In the genomic region with DNA sequence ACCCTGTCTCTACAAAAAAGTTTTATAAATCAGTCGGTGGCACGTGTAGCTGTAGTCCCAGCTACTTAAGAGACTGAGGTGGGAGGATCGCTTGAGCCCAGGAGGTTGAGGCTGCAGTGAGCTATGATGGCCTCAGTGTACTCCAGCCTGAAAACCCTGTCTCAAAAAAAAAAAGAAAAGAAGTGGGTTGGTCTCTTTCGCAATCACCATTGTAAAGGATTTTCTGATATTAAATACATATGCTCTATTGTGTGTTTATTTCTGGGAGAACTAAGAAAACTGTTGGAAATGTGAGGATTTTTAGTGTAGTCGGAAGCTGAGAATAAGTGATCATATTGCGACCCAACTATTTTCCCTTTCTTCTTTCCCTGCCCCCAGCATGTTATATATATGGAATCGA, we compare ENCODE assay signal across 21 cellular contexts. TPM values are rescaled to one million over a fixed set of nuclear protein-coding genes. Genes with fewer than 3 reads are reported as not detected.
A peak's percentile ranks its signal among the peaks of the same experiment; 100 is the strongest.
DNase-seq lines count a peak whose midpoint lies in the region; ATAC-seq, FAIRE-seq and TF ChIP-seq lines count a peak whose summit lies in the region.
"Had no signal": no experiment of that assay in that cellular context is flagged by ENCODE, and none has a peak within 500 bp of the region (broad histone marks: within the 10 kb centered on the region; RNA-seq: fewer than 3 reads in every experiment).

No MANE protein-coding gene starts in this region.

- no peak overlapping the region for H2BK120ac ChIP-seq in IMR-90 (ENCODE audit: low read depth, low read length)

- peaks cover 25% of the 10 kb centered on the region for H3K4me1 ChIP-seq in A549
- peaks cover 16% of the 10 kb centered on the region for H3K4me1 ChIP-seq in IMR-90 (ENCODE audit: control insufficient read depth, insufficient read depth, low read length)
- H3K4me1 ChIP-seq in HepG2 (ENCODE audit: insufficient read depth, low read length), result peaks cover 56% of the 10 kb centered on the region

- H4K8ac ChIP-seq in IMR-90 (ENCODE audit: low read depth in 2 of 2, low read length in 2 of 2), result no peak overlapping the region

- no peak for TF ChIP-seq RAD21 in A549 (conservative IDR thresholded peaks at IDR 0.05 in 1 of 2, IDR thresholded peaks at IDR 0.05 in 1 of 2)
- TF ChIP-seq RAD21 in IMR-90 (IDR thresholded peaks at IDR 0.05; ENCODE audit: low read length), result no peak
- no peak for TF ChIP-seq RAD21 in HepG2 (CRISPR knock-in tag; IDR thresholded peaks at IDR 0.05)

- H4K5ac ChIP-seq in IMR-90 (ENCODE audit: low read depth, low read length), result no peak overlapping the region

- no peak overlapping the region for H3K4me3 Mint-ChIP-seq in central memory CD8-positive, alpha-beta T cell

- peaks cover 65% of the 10 kb centered on the region for H3K4me1 Mint-ChIP-seq in central memory CD8-positive, alpha-beta T cell

- H3K27me3 Mint-ChIP-seq in central memory CD8-positive, alpha-beta T cell, result no peaks in the 10 kb centered on the region

- intact Hi-C loops in IMR-90 (cut with micrococcal nuclease), result no loop called here
- intact Hi-C loops in HepG2 (cut with micrococcal nuclease; ENCODE audit: unreplicated experiment), result no loop called here

- H3K56ac ChIP-seq in IMR-90 (ENCODE audit: extremely low read depth, insufficient read depth, low read length), result no peak overlapping the region

- 93% methylated on average over 7 of the region's 7 CpGs for WGBS in A549 (ENCODE audit: missing lambda C conversion rate)
- 80% methylated on average over 2 of the region's 7 CpGs; no CpG with 5 or more reads in 1 of the 2 experiments for WGBS in IMR-90 (ENCODE audit: extremely low coverage in 2 of 2, insufficient read length in 1 of 2), 2 experiments
- 92% methylated on average over 7 of the region's 7 CpGs for WGBS in HepG2 (ENCODE audit: low lambda C conversion rate)

- no peak for TF ChIP-seq POLR2A in A549 (IDR thresholded peaks at IDR 0.05; ENCODE audit: low read length)
- no peak for TF ChIP-seq POLR2A in IMR-90 (IDR thresholded peaks at IDR 0.05; ENCODE audit: low read depth, low read length)
- TF ChIP-seq POLR2A in HepG2 (IDR thresholded peaks at IDR 0.05; ENCODE audit: insufficient read depth in 1 of 2, low read depth in 2 of 2, low read length in 2 of 2), result no peak

- no peak overlapping the region for H3K18ac ChIP-seq in IMR-90 (ENCODE audit: low read depth, low read length)

- no peak overlapping the region for H3K14ac ChIP-seq in IMR-90 (replicated peaks; ENCODE audit: low read depth, low read length)

- no peak overlapping the region for H2BK20ac ChIP-seq in IMR-90 (ENCODE audit: low read depth, low read length)

- ATAC-seq in A549 (no peak), IMR-90 (ENCODE audit: low read depth) (no peak), HepG2 (no peak), HG03045 (IDR thresholded peaks at IDR 0.05; ENCODE audit: unreplicated experiment) (no peak)
- no peak for ATAC-seq in central memory CD8-positive, alpha-beta T cell (replicated peaks; ENCODE audit: extremely low read depth, poor library complexity, severe bottlenecking)
- ATAC-seq: Panc1 had no signal

- H3K4ac ChIP-seq in IMR-90 (ENCODE audit: low read depth, low read length), result no peak overlapping the region

- H3K4me3 ChIP-seq in A549 (no peak overlapping the region), IMR-90 (ENCODE audit: insufficient read depth, low read depth, low read length) (no peak overlapping the region), HepG2 (replicated peaks in 1 of 3; ENCODE audit: insufficient read depth in 1 of 3, low read depth in 2 of 3, low read length in 3 of 3) (no peak overlapping the region)
- H3K4me3 ChIP-seq: GM23248, MG63, SJSA1 had no signal

- H3K4me2 ChIP-seq in A549, result no peak overlapping the region
- no peak overlapping the region for H3K4me2 ChIP-seq in IMR-90 (ENCODE audit: low read depth, low read length)
- H3K4me2 ChIP-seq in HepG2 (ENCODE audit: low read depth, low read length), result no peak overlapping the region
- H3K4me2 ChIP-seq: KMS-11 had no signal

- no peak overlapping the region for H3K9ac ChIP-seq in IMR-90 (ENCODE audit: low read depth, low read length)
- no peak overlapping the region for H3K9ac ChIP-seq in HepG2 (ENCODE audit: insufficient read depth, low read depth, low read length)
- H3K9ac ChIP-seq: GM23248, KMS-11 had no signal

- H3K9me3 ChIP-seq in A549 (peaks cover 26% of the 10 kb centered on the region), IMR-90 (ENCODE audit: control insufficient read depth, insufficient read depth, low read length) (peaks cover 6% of the 10 kb centered on the region), HepG2 (ENCODE audit: low read length) (peaks cover 14% of the 10 kb centered on the region)

- no peaks in the 10 kb centered on the region for H3K27me3 ChIP-seq in IMR-90 (ENCODE audit: control insufficient read depth, insufficient read depth, low read length)
- no peaks in the 10 kb centered on the region for H3K27me3 ChIP-seq in HepG2 (ENCODE audit: control insufficient read depth in 1 of 2, insufficient read depth in 2 of 2, low read length in 2 of 2)
- H3K27me3 ChIP-seq: MG63, SJSA1 had no signal

- no TSS peak for BruUV-seq in IMR-90 (replicated peaks; lab: Mats Ljungman, UMichigan)
- no TSS peak for BruUV-seq in HepG2 (replicated peaks; lab: Mats Ljungman, UMichigan)

- H3K36me3 ChIP-seq in IMR-90 (ENCODE audit: control insufficient read depth, insufficient read depth, low read length), result no peaks in the 10 kb centered on the region; the same call in 1 of the 2 replicates
- peaks cover 0 to 4% of the 10 kb centered on the region in 2 experiments; a peak in 1 of 5 replicates for H3K36me3 ChIP-seq in HepG2 (replicated peaks in 1 of 2; ENCODE audit: control insufficient read depth in 1 of 2, insufficient read depth in 2 of 2, low read length in 2 of 2)
- H3K36me3 ChIP-seq: SJSA1 had no signal

- H3K23ac ChIP-seq in IMR-90 (ENCODE audit: low read depth, low read length), result no peak overlapping the region

- H3K36me3 Mint-ChIP-seq in central memory CD8-positive, alpha-beta T cell (ENCODE audit: insufficient read depth), result peaks cover 3% of the 10 kb centered on the region

- TF ChIP-seq CTCF in A549 (IDR thresholded peaks at IDR 0.05) (no peak), IMR-90 (conservative IDR thresholded peaks at IDR 0.05; ENCODE audit: low read depth, low read length) (no peak), HepG2 (CRISPR knock-in tag; IDR thresholded peaks at IDR 0.05) (no peak)

- CTCF ChIA-PET in A549 (lab: Yijun Ruan, JAX), result no interaction called here
- CTCF ChIA-PET in IMR-90 (lab: Yijun Ruan, JAX), result no interaction called here
- CTCF ChIA-PET in HepG2 (lab: Yijun Ruan, JAX; ENCODE audit: low intra/inter-chr PET ratio, low total read pairs), result no interaction called here

- in situ Hi-C loops in IMR-90 (cut with MboI; ENCODE audit: low sequenced_read_pairs), result no loop called here
- in situ Hi-C loops in HepG2 (cut with HindIII; ENCODE audit: extremely low pct_ligation_motif_present, low pct_unique_long_range_greater_than_20kb), result no loop called here

- H2BK5ac ChIP-seq in IMR-90 (ENCODE audit: low read depth, low read length, poor library complexity, severe bottlenecking), result no peak overlapping the region

- H2AFZ ChIP-seq in IMR-90 (replicated peaks; ENCODE audit: low read length, poor library complexity), result no peak overlapping the region
- H2AFZ ChIP-seq in HepG2 (ENCODE audit: low read length), result no peak overlapping the region
- H2AFZ ChIP-seq: GM23248 had no signal

- H3K9me3 Mint-ChIP-seq in central memory CD8-positive, alpha-beta T cell, result no peaks in the 10 kb centered on the region

- H4K91ac ChIP-seq in IMR-90 (ENCODE audit: insufficient read depth, low read depth, low read length), result no peak overlapping the region

- POLR2A ChIA-PET in A549 (lab: Yijun Ruan, JAX) (no interaction called here), IMR-90 (lab: Charles Lee; ENCODE audit: unreplicated experiment) (no interaction called here), HepG2 (lab: Yijun Ruan, JAX) (interaction anchor here (0.9 kb wide), 1 partner anchor 46 kb away, joined by 3 read pairs; no protein-coding TSS in a partner anchor)

- H2BK15ac ChIP-seq in IMR-90 (ENCODE audit: low read depth, low read length), result no peak overlapping the region

- H3K27ac Mint-ChIP-seq in central memory CD8-positive, alpha-beta T cell (ENCODE audit: low read depth), result peak overlapping the region; percentile 41

- H3K9me1 ChIP-seq in IMR-90 (ENCODE audit: insufficient read depth, low read length), result peaks cover 23% of the 10 kb centered on the region; the same call in 1 of the 2 replicates

- H2AK5ac ChIP-seq in IMR-90 (ENCODE audit: low read depth, low read length), result no peak overlapping the region

- H3K79me2 ChIP-seq in HepG2 (ENCODE audit: insufficient read depth, low read length), result peaks cover 87% of the 10 kb centered on the region

- peaks cover 41 to 75% of the 10 kb centered on the region in 2 experiments for H3K79me1 ChIP-seq in IMR-90 (ENCODE audit: low read depth in 1 of 2, low read length in 2 of 2)

- H4K20me1 ChIP-seq in IMR-90 (ENCODE audit: insufficient read depth, low read length) (peaks cover 33% of the 10 kb centered on the region), HepG2 (ENCODE audit: insufficient read depth, low read length) (no peaks in the 10 kb centered on the region; the same call in 1 of the 2 replicates)

- H3K27ac ChIP-seq in A549, result no peak overlapping the region
- H3K27ac ChIP-seq in IMR-90 (ENCODE audit: insufficient read depth, low read length), result no peak overlapping the region
- no peak overlapping the region for H3K27ac ChIP-seq in HepG2 (ENCODE audit: extremely low read length, insufficient read depth, low read length)
- H3K27ac ChIP-seq: GM23248, KMS-11, SJSA1 had no signal

- H2AK9ac ChIP-seq in IMR-90 (replicated peaks; ENCODE audit: low read depth, low read length, poor library complexity), result no peak overlapping the region

- TF ChIP-seq EP300 in A549 (IDR thresholded peaks at IDR 0.05) (no peak), HepG2 (IDR thresholded peaks at IDR 0.05; ENCODE audit: low read depth in 2 of 2, low read length in 2 of 2) (no peak), HepG2 (CRISPR knock-in tag; IDR thresholded peaks at IDR 0.05; ENCODE audit: borderline replicate concordance) (no peak)

- DNase-seq in A549 (ENCODE audit: low read depth in 1 of 2, low spot score in 1 of 2) (no peak), IMR-90 (no peak), HepG2 (ENCODE audit: low spot score) (no peak), midbrain (lab: John Stamatoyannopoulos, UW) (no peak), KG1 (lab: John Stamatoyannopoulos, UW) (no peak)
- no peak for DNase-seq in central memory CD8-positive, alpha-beta T cell (ENCODE audit: low spot score in 2 of 2)
- DNase-seq in stimulated activated CD4-positive, alpha-beta T cell treated with anti-CD3 and anti-CD28 coated beads, Interleukin-15, amount 100 ng/mL, for 24 hours, result no peak
- DNase-seq: C1 segment of cervical spinal cord, DND-41, GM23248, HCEC 1CT, MG63, NCI-H1105, NCI-H2081, NCI-H446 treated with DMSO at 0.1 percent for 48 hours had no signal

- dilution Hi-C loops in IMR-90 (cut with HindIII; ENCODE audit: low sequenced_read_pairs, unreplicated experiment), result no loop called here

- FAIRE-seq in A549 (lab: Jason Lieb, UNC), result no peak
- no peak for FAIRE-seq in HepG2 (lab: Jason Lieb, UNC)
- FAIRE-seq: A204.1, GM19239 had no signal

RNA-seq across cellular contexts. Expression of a gene that starts 7.5 kb away (rescaled TPM):
- polyA plus RNA-seq in A549 (2011; rRNA removed) (2.6 and 5.0 TPM in 2 replicates), A549 (2017; fragmentation: RNase III; extraction: RNeasy Plus Mini Kit Qiagen cat#74134 plus additional on column Dnase treatment) (7.2 to 10.2 TPM (median 7.8 TPM) in 3 replicates), IMR-90 (2012; rRNA removed) (7.6 and 9.2 TPM in 2 replicates), HepG2 (2011; rRNA removed) (4.7 and 5.8 TPM in 2 replicates)
- polyA plus RNA-seq in A549 (2012; cell fraction: cytosol; rRNA removed), result 4.3 and 6.4 TPM in 2 replicates
- polyA plus RNA-seq in A549 (2012; cell fraction: nucleus; rRNA removed), result 13.5 and 14.4 TPM in 2 replicates
- 3.7 and 8.3 TPM in 2 replicates for polyA minus RNA-seq in A549 (2011; rRNA and poly(A)+ RNA removed)
- total RNA-seq in IMR-90 (2012; rRNA removed) (8.2 and 8.9 TPM in 2 replicates), HepG2 (2016; rRNA removed; fragmentation: Illumina TruSeq; extraction: Trizol) (15.0 and 20.6 TPM in 2 replicates)
- 4.4 and 6.6 TPM in 2 replicates for polyA plus RNA-seq in IMR-90 (2012; cell fraction: cytosol; rRNA removed)
- 12.5 and 18.6 TPM in 2 replicates for polyA plus RNA-seq in IMR-90 (2012; cell fraction: nucleus; rRNA removed; ENCODE audit: low replicate concordance)
- total RNA-seq in HepG2 (2016; cell fraction: cytosol; rRNA removed; fragmentation: Illumina TruSeq; extraction: Trizol; ENCODE audit: low read depth), result 7.6 and 7.9 TPM in 2 replicates
- total RNA-seq in HepG2 (2016; cell fraction: insoluble cytoplasmic fraction; rRNA removed; fragmentation: Illumina TruSeq; extraction: Trizol), result 12.0 and 18.4 TPM in 2 replicates
- 15.9 and 16.0 TPM in 2 replicates for total RNA-seq in HepG2 (2016; cell fraction: membrane; rRNA removed; fragmentation: Illumina TruSeq; extraction: Trizol)
- 9.6 and 12.6 TPM in 2 replicates for total RNA-seq in HepG2 (2016; cell fraction: nucleus; rRNA removed; fragmentation: Illumina TruSeq; extraction: Trizol)
- polyA plus RNA-seq in HepG2 (2011; cell fraction: cytosol; rRNA removed), result 4.2 and 5.3 TPM in 2 replicates
- 9.8 and 12.1 TPM in 2 replicates for polyA plus RNA-seq in HepG2 (2011; cell fraction: nucleus; rRNA removed)
- polyA plus RNA-seq in HepG2 (2012), result 18.0 and 18.4 TPM in 2 replicates
- 4.1 and 5.2 TPM in 2 replicates for polyA plus RNA-seq in HepG2 (2016; cell fraction: cytosol; fragmentation: Illumina TruSeq; extraction: Trizol; ENCODE audit: low read depth)
- 18.4 and 27.3 TPM in 2 replicates for polyA plus RNA-seq in HepG2 (2016; cell fraction: insoluble cytoplasmic fraction; fragmentation: Illumina TruSeq; extraction: Trizol; ENCODE audit: low read depth)
- polyA plus RNA-seq in HepG2 (2016; cell fraction: membrane; fragmentation: Illumina TruSeq; extraction: Trizol; ENCODE audit: low read depth), result 13.8 and 17.5 TPM in 2 replicates
- 30.8 and 43.0 TPM in 2 replicates for polyA plus RNA-seq in HepG2 (2016; cell fraction: nucleus; fragmentation: Illumina TruSeq; extraction: Trizol; ENCODE audit: insufficient read depth, low read depth)
- polyA minus RNA-seq in HepG2 (2011; rRNA and poly(A)+ RNA removed; ENCODE audit: low replicate concordance), result 14.3 and 17.4 TPM in 2 replicates
- 7.8 and 14.2 TPM in 2 replicates for polyA minus RNA-seq in HepG2 (2011; cell fraction: cytosol; rRNA and poly(A)+ RNA removed)
- polyA minus RNA-seq in HepG2 (2011; cell fraction: nucleus; rRNA and poly(A)+ RNA removed), result 5.2 and 7.0 TPM in 2 replicates
